Comparison of ENCODE assay signal across 25 cellular contexts in the genomic region with DNA sequence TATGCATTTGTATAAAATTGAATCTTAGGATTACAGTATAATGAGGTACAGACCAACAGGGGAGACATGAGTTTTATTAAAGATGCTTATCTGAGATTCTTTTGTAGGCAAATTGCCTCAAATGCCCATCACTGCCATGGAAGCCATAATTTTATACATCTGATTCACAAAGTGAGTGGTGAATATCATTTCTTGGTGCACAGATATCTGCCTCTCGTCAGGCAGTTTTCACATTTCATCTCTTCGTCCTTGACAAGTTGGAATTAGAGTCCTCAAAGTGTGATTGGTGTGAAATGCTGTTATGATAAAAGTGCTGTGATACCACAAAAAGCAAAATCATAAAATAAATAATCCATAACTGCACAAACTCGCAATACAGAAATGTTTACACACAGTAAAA.
"Had no signal": no experiment of that assay in that cellular context is flagged by ENCODE, and none has a peak within 500 bp of the region (broad histone marks: within the 10 kb centered on the region; RNA-seq: fewer than 3 reads in every experiment).

No MANE protein-coding gene starts in this region.

- H3K27me3 Mint-ChIP-seq: dendritic cell treated with granulocyte-macrophage colony-stimulating factor and Interleukin-4, amounts not matched to agents 40 ng/mL and 50 ng/mL, for 4 days; effector memory CD8-positive, alpha-beta T cell had no signal

- H3K36me3 ChIP-seq: colonic mucosa, esophagus muscularis mucosa, esophagus squamous epithelium, gastrocnemius medialis, gastroesophageal sphincter, heart left ventricle, heart right ventricle had no signal

- H3K4me3 Mint-ChIP-seq: dendritic cell treated with granulocyte-macrophage colony-stimulating factor and Interleukin-4, amounts not matched to agents 40 ng/mL and 50 ng/mL, for 4 days; effector memory CD8-positive, alpha-beta T cell; endodermal cell had no signal

- H3K27ac ChIP-seq: colonic mucosa, coronary artery, dorsolateral prefrontal cortex, epithelial cell of prostate, esophagus muscularis mucosa, esophagus squamous epithelium, foreskin keratinocyte, gastrocnemius medialis, gastroesophageal sphincter, heart left ventricle, heart right ventricle had no signal

- ATAC-seq: effector memory CD8-positive, alpha-beta T cell; esophagus mucosa; foreskin keratinocyte; gastrocnemius medialis; gastroesophageal sphincter; heart left ventricle; heart right ventricle had no signal

- H3K4me3 ChIP-seq: colonic mucosa, coronary artery, dorsolateral prefrontal cortex, esophagus muscularis mucosa, esophagus squamous epithelium, gastrocnemius medialis, gastroesophageal sphincter, heart left ventricle, heart right ventricle had no signal

- H3K9me3 Mint-ChIP-seq: endodermal cell had no signal

- H3K27ac Mint-ChIP-seq: dendritic cell treated with granulocyte-macrophage colony-stimulating factor and Interleukin-4, amounts not matched to agents 40 ng/mL and 50 ng/mL, for 4 days; effector memory CD8-positive, alpha-beta T cell; endodermal cell had no signal

- H3K4me1 Mint-ChIP-seq: endodermal cell had no signal

- H3K27me3 ChIP-seq: colonic mucosa, dorsolateral prefrontal cortex, esophagus muscularis mucosa, esophagus squamous epithelium, foreskin keratinocyte, gastrocnemius medialis, gastroesophageal sphincter, heart left ventricle, heart right ventricle had no signal

- DNase-seq: colonic mucosa; cortex of kidney; dermis blood vessel endothelial cell; dorsolateral prefrontal cortex; effector CD4-positive, alpha-beta T cell; effector CD8-positive, alpha-beta T cell; effector memory CD4-positive, alpha-beta T cell; effector memory CD8-positive, alpha-beta T cell; endodermal cell; erythroblast; esophagus squamous epithelium; foreskin fibroblast; foreskin keratinocyte; foreskin melanocyte; gastrocnemius medialis; glutamatergic neuron; head of caudate nucleus; heart left ventricle; heart right ventricle had no signal

- H3K9me3 ChIP-seq: colonic mucosa, esophagus muscularis mucosa, gastrocnemius medialis, gastroesophageal sphincter had no signal
